In the genomic region with DNA sequence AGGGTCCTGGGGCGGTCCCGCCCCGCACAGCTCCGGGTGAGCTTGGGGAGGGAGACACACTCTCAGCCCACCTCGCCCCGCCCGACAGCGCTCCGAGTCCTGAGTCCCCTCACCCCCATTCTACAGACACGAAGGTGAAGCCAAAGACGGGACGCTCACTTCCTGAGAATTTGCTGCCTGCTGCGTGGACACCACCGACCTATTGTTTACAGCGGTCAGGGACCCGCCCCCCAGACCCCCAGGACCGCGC, we compare ENCODE assay signal across 8 cellular contexts. TPM values are rescaled to one million over a fixed set of nuclear protein-coding genes. Genes with fewer than 3 reads are reported as not detected.
DNase-seq lines count a peak whose midpoint lies in the region; ATAC-seq, FAIRE-seq and TF ChIP-seq lines count a peak whose summit lies in the region.

No MANE protein-coding gene starts in this region.

- H3K27me3 Mint-ChIP-seq in activated naive CD8-positive, alpha-beta T cell treated with anti-CD3 and anti-CD28 coated beads, Interleukin-2, amount 10 ng/mL, durations not matched to agents 7 days and 5 days, result peaks cover 3% of the 10 kb centered on the region

- peak overlapping the region; percentile 94 for H3K4me3 ChIP-seq in BE2C (ENCODE audit: low read depth, low read length)
- peak overlapping the region; percentile 84 to 93 (median 88) for H3K4me3 ChIP-seq in keratinocyte (ENCODE audit: control insufficient read depth in 2 of 3, extremely low read depth in 1 of 3, insufficient read depth in 2 of 3, low read depth in 1 of 3, low read length in 3 of 3)

- peak overlapping the region; percentile 96 for H3K4me3 Mint-ChIP-seq in activated naive CD8-positive, alpha-beta T cell treated with anti-CD3 and anti-CD28 coated beads, Interleukin-2, amount 10 ng/mL, durations not matched to agents 7 days and 5 days

- POLR2A ChIA-PET in activated naive CD8-positive, alpha-beta T cell treated with anti-CD3 and anti-CD28 coated beads, Interleukin-2, amount 10 ng/mL, durations not matched to agents 7 days and 5 days (lab: Charles Lee), result interaction anchor here (1.2 to 2.5 kb wide), 2 partner anchors 30 to 137 kb away, joined by 3 to 13 read pairs; no protein-coding TSS in a partner anchor

- H3K27ac ChIP-seq in keratinocyte (ENCODE audit: control insufficient read depth, insufficient read depth, low read length), result no peak overlapping the region

- no peaks in the 10 kb centered on the region for H3K9me1 ChIP-seq in keratinocyte (ENCODE audit: control insufficient read depth, extremely low read depth, insufficient read depth, low read length)

- peaks cover 20% of the 10 kb centered on the region for H3K4me1 Mint-ChIP-seq in activated naive CD8-positive, alpha-beta T cell treated with anti-CD3 and anti-CD28 coated beads, Interleukin-2, amount 10 ng/mL, durations not matched to agents 7 days and 5 days

- TF ChIP-seq CTCF in BE2C (IDR thresholded peaks at IDR 0.05; ENCODE audit: low read depth, low read length), result no peak
- TF ChIP-seq CTCF in keratinocyte (optimal IDR thresholded peaks at IDR 0.05 in 1 of 3, IDR thresholded peaks at IDR 0.05 in 1 of 3, conservative IDR thresholded peaks at IDR 0.05 in 1 of 3; ENCODE audit: extremely low read depth in 1 of 3, insufficient read depth in 2 of 3, low read length in 3 of 3), result no peak

- peak overlapping the region; percentile 100 for H3K27ac Mint-ChIP-seq in activated naive CD8-positive, alpha-beta T cell treated with anti-CD3 and anti-CD28 coated beads, Interleukin-2, amount 10 ng/mL, durations not matched to agents 7 days and 5 days

- peaks cover 44% of the 10 kb centered on the region for H3K36me3 Mint-ChIP-seq in activated naive CD8-positive, alpha-beta T cell treated with anti-CD3 and anti-CD28 coated beads, Interleukin-2, amount 10 ng/mL, durations not matched to agents 7 days and 5 days

- FAIRE-seq in keratinocyte (lab: Jason Lieb, UNC), result no peak

- H4K20me1 ChIP-seq in keratinocyte (ENCODE audit: control insufficient read depth, extremely low read depth, insufficient read depth, low read length), result no peaks in the 10 kb centered on the region

- no peaks in the 10 kb centered on the region for H3K4me1 ChIP-seq in BE2C
- H3K4me1 ChIP-seq in keratinocyte (ENCODE audit: control insufficient read depth, extremely low read depth, insufficient read depth, low read length), result peaks cover 9% of the 10 kb centered on the region

- H3K9me3 ChIP-seq in BE2C (peaks cover 4% of the 10 kb centered on the region), keratinocyte (ENCODE audit: control insufficient read depth, low read depth, low read length) (peaks cover 2% of the 10 kb centered on the region)

- ATAC-seq in HG02759 (IDR thresholded peaks at IDR 0.05; ENCODE audit: unreplicated experiment), result peak; percentile 1
- no peak for ATAC-seq in activated naive CD8-positive, alpha-beta T cell treated with anti-CD3 and anti-CD28 coated beads, Interleukin-2, amount 10 ng/mL, durations not matched to agents 7 days and 5 days (ENCODE audit: low read depth)
- ATAC-seq in HG03175 (IDR thresholded peaks at IDR 0.05; ENCODE audit: unreplicated experiment), result no peak

- peak overlapping the region; percentile 80 for H3K4me2 ChIP-seq in keratinocyte (ENCODE audit: control insufficient read depth, extremely low read depth, insufficient read depth, low read depth, low read length)

- peak overlapping the region; percentile 61 for H3K9ac ChIP-seq in keratinocyte (ENCODE audit: control insufficient read depth, extremely low read depth, insufficient read depth, low read length)

- dilution Hi-C loops in keratinocyte (cut with MboI; ENCODE audit: extremely low pct_ligation_motif_present, low sequenced_read_pairs), result no loop called here

- H3K36me3 ChIP-seq in BE2C (peaks cover 20% of the 10 kb centered on the region), keratinocyte (ENCODE audit: control insufficient read depth in 2 of 2, extremely low read depth in 1 of 2, insufficient read depth in 2 of 2, low read length in 2 of 2) (peaks cover 0 to 4% of the 10 kb centered on the region in 2 experiments)

- H3K9me3 Mint-ChIP-seq in activated naive CD8-positive, alpha-beta T cell treated with anti-CD3 and anti-CD28 coated beads, Interleukin-2, amount 10 ng/mL, durations not matched to agents 7 days and 5 days, result peaks cover 24% of the 10 kb centered on the region

- no peaks in the 10 kb centered on the region for H3K27me3 ChIP-seq in BE2C
- H3K27me3 ChIP-seq in keratinocyte (ENCODE audit: control insufficient read depth, extremely low read depth, insufficient read depth, low read length), result no peaks in the 10 kb centered on the region

- H2AFZ ChIP-seq in keratinocyte (ENCODE audit: control insufficient read depth, low read length), result peak overlapping the region; percentile 95

- no peak for DNase-seq in BE2C
- no peak for DNase-seq in activated naive CD8-positive, alpha-beta T cell treated with anti-CD3 and anti-CD28 coated beads, Interleukin-2, amount 10 ng/mL, durations not matched to agents 7 days and 5 days
- no peak for DNase-seq in keratinocyte (ENCODE audit: low read depth, low spot score)
- DNase-seq in superior temporal gyrus (ENCODE audit: extremely low spot score), result peak; percentile 25
- no peak for DNase-seq in middle frontal gyrus (ENCODE audit: extremely low spot score, low spot score)
- DNase-seq in NCI-H345 (lab: John Stamatoyannopoulos, UW), result no peak

- peaks cover 31% of the 10 kb centered on the region for H3K79me2 ChIP-seq in keratinocyte (ENCODE audit: control insufficient read depth, insufficient read depth, low read length)

RNA-seq across cellular contexts. Expression of a gene that starts 0.8 kb away (rescaled TPM):
- 5.4 TPM for polyA plus RNA-seq in BE2C (2012; ENCODE audit: insufficient read depth, insufficient read length, low read depth)
- total RNA-seq in activated naive CD8-positive, alpha-beta T cell treated with anti-CD3 and anti-CD28 coated beads, Interleukin-2, amount 10 ng/mL, durations not matched to agents 7 days and 5 days, result 10 to 100 TPM; 42.1 to 43.4 TPM
- 2.0 to 3.7 TPM (median 3.3 TPM) in 3 replicates for polyA plus RNA-seq in keratinocyte
- 4.0 TPM for polyA plus RNA-seq in keratinocyte (2011; ENCODE audit: low read depth)
- polyA plus RNA-seq in keratinocyte (2011; cell fraction: cytosol; rRNA removed), result 0.43 and 1.0 TPM in 2 replicates
- 9.2 and 9.6 TPM in 2 replicates for polyA plus RNA-seq in keratinocyte (2011; cell fraction: nucleus; rRNA removed)
- 1.8 and 3.1 TPM in 2 replicates for polyA plus RNA-seq in keratinocyte (2012; ENCODE audit: low replicate concordance)
- 0.33 to 10.0 TPM (median 4.2 TPM) in 3 replicates for polyA minus RNA-seq in keratinocyte
- 1.9 TPM for polyA minus RNA-seq in keratinocyte (2011; cell fraction: cytosol; rRNA and poly(A)+ RNA removed)
- polyA minus RNA-seq in keratinocyte (2011; cell fraction: nucleus; rRNA and poly(A)+ RNA removed), result 7.3 and 18.0 TPM in 2 replicates

RNA-seq across cellular contexts. Expression of a gene that starts 31.5 kb away (rescaled TPM):
- 0.22 TPM for polyA plus RNA-seq in BE2C (2012; ENCODE audit: insufficient read depth, insufficient read length, low read depth)
- total RNA-seq in activated naive CD8-positive, alpha-beta T cell treated with anti-CD3 and anti-CD28 coated beads, Interleukin-2, amount 10 ng/mL, durations not matched to agents 7 days and 5 days, result not detected
- 0.40 to 1.2 TPM (median 0.51 TPM) in 3 replicates for polyA plus RNA-seq in keratinocyte
- not detected for polyA plus RNA-seq in keratinocyte (2011; ENCODE audit: low read depth)
- 0.16 and 0.28 TPM in 2 replicates for polyA plus RNA-seq in keratinocyte (2011; cell fraction: cytosol; rRNA removed)
- polyA plus RNA-seq in keratinocyte (2011; cell fraction: nucleus; rRNA removed), result 1.2 TPM in 2 replicates
- polyA plus RNA-seq in keratinocyte (2012; ENCODE audit: low replicate concordance), result 0.48 and 0.74 TPM in 2 replicates
- 0.30 to 2.2 TPM in 2 of 3 replicates, not detected in the other for polyA minus RNA-seq in keratinocyte
- polyA minus RNA-seq in keratinocyte (2011; cell fraction: cytosol; rRNA and poly(A)+ RNA removed), result 0.96 TPM
- polyA minus RNA-seq in keratinocyte (2011; cell fraction: nucleus; rRNA and poly(A)+ RNA removed), result 0.53 and 2.7 TPM in 2 replicates
